19 cellular contexts compared by ENCODE assay signal in the genomic region with DNA sequence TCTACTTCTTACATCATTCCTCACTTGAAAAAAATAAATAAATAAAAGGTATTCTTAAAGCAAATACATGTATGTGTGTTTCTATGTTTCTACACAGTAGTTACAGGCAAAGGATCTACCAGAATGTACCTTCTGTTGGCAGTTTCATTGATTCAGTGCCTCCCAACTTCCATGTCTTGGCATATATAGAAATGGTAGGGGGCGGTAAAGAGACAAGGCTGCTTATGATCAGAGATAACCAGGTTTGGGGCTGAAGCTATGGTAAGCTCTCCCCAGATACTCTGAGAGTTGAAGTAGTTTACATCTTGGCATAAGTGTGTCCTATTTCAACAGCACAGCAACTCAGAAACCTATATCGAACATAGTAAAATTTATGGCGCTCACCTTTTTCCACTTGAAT.
DNase-seq lines count a peak whose midpoint lies in the region; ATAC-seq, FAIRE-seq and TF ChIP-seq lines count a peak whose summit lies in the region.
"Had no signal": no experiment of that assay in that cellular context is flagged by ENCODE, and none has a peak within 500 bp of the region (broad histone marks: within the 10 kb centered on the region; RNA-seq: fewer than 3 reads in every experiment).

No MANE protein-coding gene starts in this region.

- H3K4me1 ChIP-seq in HepG2 (ENCODE audit: insufficient read depth, low read length) (no peaks in the 10 kb centered on the region), right lobe of liver (no peaks in the 10 kb centered on the region), smooth muscle cell (ENCODE audit: low read depth) (no peaks in the 10 kb centered on the region)
- H3K4me1 ChIP-seq: psoas muscle had no signal

- no peak overlapping the region for H2AFZ ChIP-seq in HepG2 (ENCODE audit: low read length)
- H2AFZ ChIP-seq in smooth muscle cell (ENCODE audit: low read depth): no peak overlapping the region

- in situ Hi-C loops in HepG2 (cut with HindIII; ENCODE audit: extremely low pct_ligation_motif_present, low pct_unique_long_range_greater_than_20kb): no loop called here

- no peak for TF ChIP-seq RAD21 in HepG2 (CRISPR knock-in tag; IDR thresholded peaks at IDR 0.05)

- H3K79me2 ChIP-seq in HepG2 (ENCODE audit: insufficient read depth, low read length) (no peaks in the 10 kb centered on the region), smooth muscle cell (ENCODE audit: low read depth) (no peaks in the 10 kb centered on the region)

- no peak for TF ChIP-seq POLR2A in HepG2 (IDR thresholded peaks at IDR 0.05; ENCODE audit: insufficient read depth in 1 of 2, low read depth in 2 of 2, low read length in 2 of 2)
- no peak for TF ChIP-seq POLR2A in right lobe of liver (IDR thresholded peaks at IDR 0.05)

- H3K27me3 ChIP-seq in HepG2 (ENCODE audit: control insufficient read depth in 1 of 2, insufficient read depth in 2 of 2, low read length in 2 of 2) (no peaks in the 10 kb centered on the region), right lobe of liver (no peaks in the 10 kb centered on the region), smooth muscle cell (ENCODE audit: low read depth) (no peaks in the 10 kb centered on the region)

- H3K36me3 Mint-ChIP-seq in endothelial cell (ENCODE audit: low read depth, unreplicated experiment): no peaks in the 10 kb centered on the region
- H3K36me3 Mint-ChIP-seq in type B pancreatic cell: no peaks in the 10 kb centered on the region
- H3K36me3 Mint-ChIP-seq: activated naive CD4-positive, alpha-beta T cell treated with anti-CD3 and anti-CD28 coated beads, Interleukin-2, amount 50 U/mL, for 24 hours; memory B cell had no signal

- TF ChIP-seq EP300 in HepG2 (IDR thresholded peaks at IDR 0.05; ENCODE audit: low read depth in 2 of 2, low read length in 2 of 2): no peak
- no peak for TF ChIP-seq EP300 in HepG2 (CRISPR knock-in tag; IDR thresholded peaks at IDR 0.05; ENCODE audit: borderline replicate concordance)

- H3K9me3 ChIP-seq in HepG2 (ENCODE audit: low read length) (no peaks in the 10 kb centered on the region), right lobe of liver (no peaks in the 10 kb centered on the region), smooth muscle cell (replicated peaks; ENCODE audit: low read depth) (no peaks in the 10 kb centered on the region)

- DNase-seq in HepG2 (ENCODE audit: low spot score) (peak; percentile 8), right lobe of liver (no peak), NCI-H82 treated with DMSO at 0.1 percent for 48 hours (lab: John Stamatoyannopoulos, UW; ENCODE audit: unreplicated experiment) (peak; percentile 1), endothelial cell (ENCODE audit: low spot score) (no peak), type B pancreatic cell (ENCODE audit: extremely low spot score, unreplicated experiment) (no peak), NCI-H128 (lab: John Stamatoyannopoulos, UW; ENCODE audit: unreplicated experiment) (no peak), smooth muscle cell (lab: John Stamatoyannopoulos, UW; ENCODE audit: unreplicated experiment) (no peak), cortex of kidney (lab: John Stamatoyannopoulos, UW) (no peak)
- DNase-seq: activated CD4-positive, alpha-beta T cell treated with anti-CD3 and anti-CD28 coated beads, Interleukin-2, amount 10 ng/mL, durations not matched to agents 24 days and 14 days; Calu3; NCI-H2029; NCI-H774; psoas muscle; SIG-M5; stimulated activated CD4-positive, alpha-beta T cell treated with anti-CD3 and anti-CD28 coated beads, Interleukin-15, amount 100 ng/mL, for 24 hours; T1000 had no signal

- intact Hi-C loops in HepG2 (cut with micrococcal nuclease; ENCODE audit: unreplicated experiment): no loop called here
- intact Hi-C loops in right lobe of liver (cut with DNase I): no loop called here

- peaks cover 1% of the 10 kb centered on the region for H3K27me3 Mint-ChIP-seq in endothelial cell (ENCODE audit: unreplicated experiment)
- H3K27me3 Mint-ChIP-seq in type B pancreatic cell: no peaks in the 10 kb centered on the region
- H3K27me3 Mint-ChIP-seq: activated CD4-positive, alpha-beta T cell treated with anti-CD3 and anti-CD28 coated beads, Interleukin-2, amount 10 ng/mL, durations not matched to agents 24 days and 14 days; activated naive CD4-positive, alpha-beta T cell treated with anti-CD3 and anti-CD28 coated beads, Interleukin-2, amount 50 U/mL, for 24 hours; memory B cell had no signal

- no peak for FAIRE-seq in HepG2 (lab: Jason Lieb, UNC)

- 47% methylated on average over 3 of the region's 3 CpGs for WGBS in HepG2 (ENCODE audit: low lambda C conversion rate)
- WGBS in right lobe of liver (ENCODE audit: insufficient coverage, low coverage, low lambda C conversion rate, missing lambda C conversion rate): 89% methylated on average over 3 of the region's 3 CpGs
- WGBS in smooth muscle cell (ENCODE audit: low lambda C conversion rate): 93% methylated on average over 3 of the region's 3 CpGs

- H3K4me1 Mint-ChIP-seq in endothelial cell (ENCODE audit: unreplicated experiment) (peaks cover 12% of the 10 kb centered on the region), type B pancreatic cell (ENCODE audit: unreplicated experiment) (no peaks in the 10 kb centered on the region)
- H3K4me1 Mint-ChIP-seq: activated CD4-positive, alpha-beta T cell treated with anti-CD3 and anti-CD28 coated beads, Interleukin-2, amount 10 ng/mL, durations not matched to agents 24 days and 14 days; activated naive CD4-positive, alpha-beta T cell treated with anti-CD3 and anti-CD28 coated beads, Interleukin-2, amount 50 U/mL, for 24 hours; memory B cell; nephron had no signal

- H3K4me2 ChIP-seq in HepG2 (ENCODE audit: low read depth, low read length): no peak overlapping the region
- H3K4me2 ChIP-seq in smooth muscle cell: no peak overlapping the region

- H3K9me3 Mint-ChIP-seq in endothelial cell (ENCODE audit: unreplicated experiment) (no peaks in the 10 kb centered on the region), type B pancreatic cell (no peaks in the 10 kb centered on the region)
- H3K9me3 Mint-ChIP-seq: activated CD4-positive, alpha-beta T cell treated with anti-CD3 and anti-CD28 coated beads, Interleukin-2, amount 10 ng/mL, durations not matched to agents 24 days and 14 days; nephron had no signal

- H3K4me3 ChIP-seq in HepG2 (replicated peaks in 1 of 3; ENCODE audit: insufficient read depth in 1 of 3, low read depth in 2 of 3, low read length in 3 of 3) (no peak overlapping the region), right lobe of liver (no peak overlapping the region), smooth muscle cell (no peak overlapping the region)
- H3K4me3 ChIP-seq: psoas muscle had no signal

- BruUV-seq in HepG2 (replicated peaks; lab: Mats Ljungman, UMichigan): no TSS peak

- H3K27ac ChIP-seq in HepG2 (ENCODE audit: extremely low read length, insufficient read depth, low read length): no peak overlapping the region
- H3K27ac ChIP-seq in right lobe of liver: no peak overlapping the region
- no peak overlapping the region for H3K27ac ChIP-seq in smooth muscle cell (ENCODE audit: low read depth)
- H3K27ac ChIP-seq: psoas muscle had no signal

- H3K36me3 ChIP-seq in HepG2 (replicated peaks in 1 of 2; ENCODE audit: control insufficient read depth in 1 of 2, insufficient read depth in 2 of 2, low read length in 2 of 2) (no peaks in the 10 kb centered on the region), right lobe of liver (no peaks in the 10 kb centered on the region), smooth muscle cell (ENCODE audit: low read depth) (no peaks in the 10 kb centered on the region)

- ATAC-seq in HepG2: no peak
- ATAC-seq in right lobe of liver: no peak
- ATAC-seq: psoas muscle had no signal

- POLR2A ChIA-PET in HepG2 (lab: Yijun Ruan, JAX): no interaction called here

- no peaks in the 10 kb centered on the region for H3F3A ChIP-seq in smooth muscle cell (ENCODE audit: low read depth)

- H3K9ac ChIP-seq in HepG2 (ENCODE audit: insufficient read depth, low read depth, low read length) (no peak overlapping the region), smooth muscle cell (ENCODE audit: low read depth) (no peak overlapping the region)

- CTCF ChIA-PET in HepG2 (lab: Yijun Ruan, JAX; ENCODE audit: low intra/inter-chr PET ratio, low total read pairs): no interaction called here

- H3K4me3 Mint-ChIP-seq in endothelial cell (ENCODE audit: unreplicated experiment) (no peak overlapping the region), type B pancreatic cell (no peak overlapping the region)
- H3K4me3 Mint-ChIP-seq: activated CD4-positive, alpha-beta T cell treated with anti-CD3 and anti-CD28 coated beads, Interleukin-2, amount 10 ng/mL, durations not matched to agents 24 days and 14 days; activated naive CD4-positive, alpha-beta T cell treated with anti-CD3 and anti-CD28 coated beads, Interleukin-2, amount 50 U/mL, for 24 hours; memory B cell; nephron had no signal

- H3K27ac Mint-ChIP-seq in endothelial cell (ENCODE audit: unreplicated experiment) (no peak overlapping the region), type B pancreatic cell (no peak overlapping the region)
- H3K27ac Mint-ChIP-seq: activated CD4-positive, alpha-beta T cell treated with anti-CD3 and anti-CD28 coated beads, Interleukin-2, amount 10 ng/mL, durations not matched to agents 24 days and 14 days; activated naive CD4-positive, alpha-beta T cell treated with anti-CD3 and anti-CD28 coated beads, Interleukin-2, amount 50 U/mL, for 24 hours; memory B cell; nephron had no signal

- H4K20me1 ChIP-seq in HepG2 (ENCODE audit: insufficient read depth, low read length) (no peaks in the 10 kb centered on the region), smooth muscle cell (ENCODE audit: low read depth) (no peaks in the 10 kb centered on the region)

- TF ChIP-seq CTCF in HepG2 (CRISPR knock-in tag; IDR thresholded peaks at IDR 0.05) (peak; percentile 24), right lobe of liver (IDR thresholded peaks at IDR 0.05) (no peak), endothelial cell (IDR thresholded peaks at IDR 0.05; ENCODE audit: unreplicated experiment) (peak; percentile 22), type B pancreatic cell (conservative IDR thresholded peaks at IDR 0.05) (peak; percentile 33), smooth muscle cell (IDR thresholded peaks at IDR 0.05; ENCODE audit: borderline replicate concordance, insufficient read depth, poor library complexity, severe bottlenecking) (no peak)

TF ChIP-seq in HepG2, 621 proteins besides CTCF, POLR2A, EP300 and RAD21:
- TF ChIP-seq SMAD9 (CRISPR knock-in tag; IDR thresholded peaks at IDR 0.05) (no peak), NR3C1 (CRISPR knock-in tag; IDR thresholded peaks at IDR 0.05) (no peak), ATAD3A (CRISPR knock-in tag; IDR thresholded peaks at IDR 0.05) (no peak), ZNF788 (CRISPR knock-in tag; IDR thresholded peaks at IDR 0.05; ENCODE audit: borderline replicate concordance) (no peak), SETDB1 (CRISPR knock-in tag; IDR thresholded peaks at IDR 0.05; ENCODE audit: borderline replicate concordance) (no peak), U2AF1 (optimal IDR thresholded peaks at IDR 0.05; ENCODE audit: low read depth, low read length) (no peak), ZEB1 (IDR thresholded peaks at IDR 0.05; ENCODE audit: insufficient replicate concordance, low read depth) (no peak), SP5 (CRISPR knock-in tag; IDR thresholded peaks at IDR 0.05; ENCODE audit: borderline replicate concordance, low read depth) (no peak), ZNF354B (CRISPR knock-in tag; IDR thresholded peaks at IDR 0.05) (no peak)
TF ChIP-seq in HepG2: peak in this region for 0.

Comparison
In these comparisons a context has a peak if more than half of its experiments do, and no peak if none do; other contexts are left out.
1. DNase-seq: peak in HepG2 (single experiment) and NCI-H82 treated with DMSO at 0.1 percent for 48 hours (single experiment); none in right lobe of liver (0 of 3), endothelial cell (single experiment), type B pancreatic cell (single experiment), NCI-H128 (single experiment), smooth muscle cell (single experiment) and cortex of kidney (single experiment).
2. CTCF ChIP-seq: peak in HepG2 (single experiment), endothelial cell (single experiment) and type B pancreatic cell (single experiment); none in right lobe of liver (0 of 4) and smooth muscle cell (single experiment).